8 cellular contexts compared by ENCODE assay signal in the genomic region with DNA sequence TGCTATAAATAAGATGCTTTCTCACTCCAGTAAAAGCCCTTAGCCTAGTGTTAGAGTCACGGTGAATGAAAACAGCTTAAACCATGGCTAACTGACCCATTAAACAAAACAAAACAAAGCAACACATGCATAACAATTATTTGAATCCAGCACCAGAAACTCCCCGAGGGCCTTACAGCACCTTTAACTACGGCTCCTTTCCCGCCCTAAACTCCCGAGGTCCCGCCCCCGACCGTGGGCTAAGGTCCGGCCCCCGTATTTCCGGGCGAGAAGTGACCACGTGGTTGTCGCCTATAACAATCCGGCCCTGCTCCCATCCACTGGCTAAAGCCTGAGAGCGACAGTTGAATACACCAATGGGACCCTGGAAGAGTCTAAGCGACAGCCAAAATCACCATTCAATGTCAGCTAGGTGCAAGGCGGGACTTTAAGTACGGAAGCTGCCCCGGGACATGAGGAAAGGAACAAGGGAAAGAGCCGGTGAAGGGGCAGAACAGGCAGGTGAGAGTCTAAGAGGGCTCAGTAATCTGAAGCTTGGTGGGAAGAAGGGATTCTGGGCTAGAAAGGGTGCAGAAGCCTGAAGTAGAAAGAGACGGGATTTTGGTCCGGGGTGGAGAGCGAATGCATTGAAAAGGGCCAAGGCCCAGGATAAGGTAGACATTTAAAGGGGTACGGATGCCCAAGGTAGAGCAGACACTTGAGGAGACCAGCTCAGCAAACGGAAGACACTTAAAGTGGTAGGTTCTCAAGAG. TPM values are rescaled to one million over a fixed set of nuclear protein-coding genes. Genes with fewer than 3 reads are reported as not detected.
DNase-seq lines count a peak whose midpoint lies in the region; ATAC-seq and TF ChIP-seq lines count a peak whose summit lies in the region.

A gene (plus strand): TSS at position 448 of the 752 bp plus-strand sequence. CDS start 351 bp downstream, outside the sequence.

- H3K4me1 ChIP-seq in right atrium auricular region (peaks cover 0 to 17% of the 10 kb centered on the region in 2 donors), prostate gland (replicated peaks) (peaks cover 6% of the 10 kb centered on the region), urinary bladder (ENCODE audit: insufficient read depth) (no peaks in the 10 kb centered on the region)

- TF ChIP-seq POLR2A in GM18505 (IDR thresholded peaks at IDR 0.05; ENCODE audit: borderline replicate concordance, extremely low read depth, insufficient read depth, insufficient read length) (peak; percentile 77), prostate gland (IDR thresholded peaks at IDR 0.05) (no peak)

- H3K27ac ChIP-seq in right atrium auricular region (peak within 1 kb of the TSS; percentile 62 to 65), prostate gland (peak within 1 kb of the TSS; percentile 58 to 72), urinary bladder (ENCODE audit: low read depth) (no peak within 1 kb of the TSS)

- WGBS in prostate gland: under 1% methylated on average over 26 of the region's 26 CpGs
- WGBS in urinary bladder: under 1% methylated on average over 26 of the region's 26 CpGs

- H3K4me3 ChIP-seq in right atrium auricular region: peak within 1 kb of the TSS; percentile 60 to 71
- peak within 1 kb of the TSS; percentile 47 to 54 for H3K4me3 ChIP-seq in prostate gland
- H3K4me3 ChIP-seq in urinary bladder (ENCODE audit: low read depth, low read length): peak within 1 kb of the TSS; percentile 60

- intact Hi-C loops in prostate gland (cut with DNase I): no loop called here

- DNase-seq in NCI-H187 treated with DMSO at 0.1 percent for 48 hours (lab: John Stamatoyannopoulos, UW): peak; percentile 100
- peak; percentile 82 to 100 (median 92) for DNase-seq in T-helper 2 cell
- DNase-seq in anterior cingulate cortex (lab: John Stamatoyannopoulos, UW): peak; percentile 60 to 99 (median 95)
- DNase-seq in right atrium auricular region (ENCODE audit: low spot score): peak; percentile 99
- peak; percentile 99 for DNase-seq in prostate gland (ENCODE audit: low spot score)

- H3K9me3 ChIP-seq in right atrium auricular region (no peaks in the 10 kb centered on the region), prostate gland (no peaks in the 10 kb centered on the region)

- peaks cover 4% of the 10 kb centered on the region for H3K36me3 ChIP-seq in right atrium auricular region
- H3K36me3 ChIP-seq in prostate gland: peaks cover 0 to 8% of the 10 kb centered on the region in 2 donors
- no peaks in the 10 kb centered on the region for H3K36me3 ChIP-seq in urinary bladder (ENCODE audit: insufficient read depth)

- TF ChIP-seq CTCF in right atrium auricular region (IDR thresholded peaks at IDR 0.05): peak in 1 of 2 donors; percentile 14
- TF ChIP-seq CTCF in prostate gland (IDR thresholded peaks at IDR 0.05): peak in 1 of 4 experiments; percentile 26

- peak; percentile 96 for ATAC-seq in GM18505 (IDR thresholded peaks at IDR 0.05; ENCODE audit: unreplicated experiment)
- ATAC-seq in HG02970 (IDR thresholded peaks at IDR 0.05; ENCODE audit: low FRiP score, unreplicated experiment): peak; percentile 97

- H3K27me3 ChIP-seq in right atrium auricular region (no peaks in the 10 kb centered on the region), prostate gland (replicated peaks; ENCODE audit: insufficient read depth) (no peaks in the 10 kb centered on the region)

RNA-seq across cellular contexts. Expression of the gene that starts here (rescaled TPM):
- 10 to 100 TPM; 19.5 to 24.8 TPM for total RNA-seq in right atrium auricular region
- total RNA-seq in prostate gland: 10 to 100 TPM; 31.5 to 35.3 TPM
- total RNA-seq in urinary bladder: 10.5 TPM
- polyA plus RNA-seq in urinary bladder: 27.9 TPM
